22 cellular contexts compared by ENCODE assay signal in genomic region chr5:1304059-1304458, GRCh38. TPM values are rescaled to one million over a fixed set of nuclear protein-coding genes. Genes with fewer than 3 reads are reported as not detected.
DNase-seq lines count a peak whose midpoint lies in the region; ATAC-seq and FAIRE-seq lines count a peak whose summit lies in the region.
"Had no signal": no experiment of that assay in that cellular context is flagged by ENCODE, and none has a peak within 500 bp of the region (broad histone marks: within the 10 kb centered on the region; RNA-seq: fewer than 3 reads in every experiment).

No MANE protein-coding gene starts in this region.

- POLR2A ChIA-PET in naive thymus-derived CD4-positive, alpha-beta T cell (lab: Charles Lee) = interaction anchor here (0.5 to 2.0 kb wide), 3 partner anchors 8 to 12 kb away, joined by 3 to 7 read pairs (median 5); no protein-coding TSS in a partner anchor

- DNase-seq in HTR-8/SVneo (ENCODE audit: insufficient read length, low spot score) (no peak), NOMO-1 treated with DMSO at 0.1 percent for 48 hours (lab: John Stamatoyannopoulos, UW; ENCODE audit: unreplicated experiment) (peak; percentile 77), SIG-M5 treated with dmso at 0.1 percent for 504 hours (lab: John Stamatoyannopoulos, UW; ENCODE audit: unreplicated experiment) (peak; percentile 70)
- DNase-seq in naive thymus-derived CD4-positive, alpha-beta T cell = no peak
- DNase-seq in activated naive CD8-positive, alpha-beta T cell treated with anti-CD3 and anti-CD28 coated beads for 36 hours = no peak
- DNase-seq: Caco-2; CD8-positive, alpha-beta T cell; DND-41; Karpas-422; NCI-H1417; NCI-H1694; NCI-H2029 treated with DMSO at 0.1 percent for 48 hours; NCI-H2227 treated with DMSO at 0.1 percent for 48 hours; NCI-H526 treated with DMSO at 0.1 percent for 48 hours; PC-9 had no signal

- peaks cover 14 to 70% (median 37%) of the 10 kb centered on the region in 11 experiments for H3K9me3 ChIP-seq in BLaER1 treated with 17β-estradiol and CSF1 and Interleukin-3, amounts not matched to agents 10 nM and 100 nM (replicated peaks in 1 of 11)
- H3K9me3 ChIP-seq in naive thymus-derived CD4-positive, alpha-beta T cell (ENCODE audit: control insufficient read depth in 2 of 3, low read length in 3 of 3) = no peaks in the 10 kb centered on the region

- peaks cover 4 to 24% (median 18%) of the 10 kb centered on the region in 10 experiments; a peak in 17 of 20 replicates for H3K4me1 ChIP-seq in BLaER1 treated with 17β-estradiol and CSF1 and Interleukin-3, amounts not matched to agents 10 nM and 100 nM
- H3K4me1 ChIP-seq in naive thymus-derived CD4-positive, alpha-beta T cell (ENCODE audit: control insufficient read depth in 2 of 2, insufficient read depth in 2 of 2, low read length in 2 of 2) = no peaks in the 10 kb centered on the region
- H3K4me1 ChIP-seq: Caco-2 had no signal

- peaks cover 6 to 35% (median 15%) of the 10 kb centered on the region in 7 donors for H3K4me1 Mint-ChIP-seq in naive thymus-derived CD4-positive, alpha-beta T cell
- no peaks in the 10 kb centered on the region for H3K4me1 Mint-ChIP-seq in activated naive CD8-positive, alpha-beta T cell treated with anti-CD3 and anti-CD28 coated beads for 36 hours

- peaks cover 0 to 12% (median 0%) of the 10 kb centered on the region in 11 experiments; a peak in 2 of 22 replicates for H3K27me3 ChIP-seq in BLaER1 treated with 17β-estradiol and CSF1 and Interleukin-3, amounts not matched to agents 10 nM and 100 nM
- H3K27me3 ChIP-seq in naive thymus-derived CD4-positive, alpha-beta T cell (ENCODE audit: control insufficient read depth in 2 of 2, insufficient read depth in 2 of 2, low read length in 2 of 2) = no peaks in the 10 kb centered on the region
- H3K27me3 ChIP-seq: BLaER1 had no signal

- peak overlapping the region in 4 of 9 donors; percentile 15 to 70 (median 46) for H3K27ac Mint-ChIP-seq in naive thymus-derived CD4-positive, alpha-beta T cell
- H3K27ac Mint-ChIP-seq in activated naive CD8-positive, alpha-beta T cell treated with anti-CD3 and anti-CD28 coated beads for 36 hours = no peak overlapping the region
- H3K27ac Mint-ChIP-seq: CD8-positive, alpha-beta T cell had no signal

- H3K9ac ChIP-seq in BLaER1 treated with 17β-estradiol and CSF1 and Interleukin-3, amounts not matched to agents 10 nM and 100 nM = no peak overlapping the region
- H3K9ac ChIP-seq: BLaER1 had no signal

- peak; percentile 9 for FAIRE-seq in HTR-8/SVneo (lab: Jason Lieb, UNC)
- FAIRE-seq: H54, HepG2 had no signal

- H3K36me3 Mint-ChIP-seq in naive thymus-derived CD4-positive, alpha-beta T cell = no peaks in the 10 kb centered on the region
- H3K36me3 Mint-ChIP-seq in activated naive CD8-positive, alpha-beta T cell treated with anti-CD3 and anti-CD28 coated beads for 36 hours = no peaks in the 10 kb centered on the region
- H3K36me3 Mint-ChIP-seq: CD8-positive, alpha-beta T cell had no signal

- no peak overlapping the region for H3K4me3 ChIP-seq in BLaER1 treated with 17β-estradiol and CSF1 and Interleukin-3, amounts not matched to agents 10 nM and 100 nM
- no peak overlapping the region for H3K4me3 ChIP-seq in naive thymus-derived CD4-positive, alpha-beta T cell (ENCODE audit: low read length)
- H3K4me3 ChIP-seq: BLaER1, PC-9 had no signal

- peaks cover 0 to 4% (median 0%) of the 10 kb centered on the region in 11 experiments; a peak in 2 of 22 replicates for H4K20me1 ChIP-seq in BLaER1 treated with 17β-estradiol and CSF1 and Interleukin-3, amounts not matched to agents 10 nM and 100 nM
- H4K20me1 ChIP-seq: BLaER1 had no signal

- peaks cover 0 to 7% (median 0%) of the 10 kb centered on the region in 11 donors for H3K9me3 Mint-ChIP-seq in naive thymus-derived CD4-positive, alpha-beta T cell
- peaks cover 1% of the 10 kb centered on the region for H3K9me3 Mint-ChIP-seq in activated naive CD8-positive, alpha-beta T cell treated with anti-CD3 and anti-CD28 coated beads for 36 hours

- H3K27me3 Mint-ChIP-seq in naive thymus-derived CD4-positive, alpha-beta T cell = peaks cover 0 to 41% (median 0%) of the 10 kb centered on the region in 5 donors
- no peaks in the 10 kb centered on the region for H3K27me3 Mint-ChIP-seq in activated naive CD8-positive, alpha-beta T cell treated with anti-CD3 and anti-CD28 coated beads for 36 hours

- H3K4me3 Mint-ChIP-seq in naive thymus-derived CD4-positive, alpha-beta T cell = no peak overlapping the region
- no peak overlapping the region for H3K4me3 Mint-ChIP-seq in activated naive CD8-positive, alpha-beta T cell treated with anti-CD3 and anti-CD28 coated beads for 36 hours
- H3K4me3 Mint-ChIP-seq: CD8-positive, alpha-beta T cell had no signal

- H3K4me2 ChIP-seq in BLaER1 treated with 17β-estradiol and CSF1 and Interleukin-3, amounts not matched to agents 10 nM and 100 nM = peak overlapping the region in 6 of 11 experiments; percentile 3 to 37 (median 27); a peak in 5 of 22 replicates
- H3K4me2 ChIP-seq: BLaER1, PC-9 had no signal

- ATAC-seq in naive thymus-derived CD4-positive, alpha-beta T cell = no peak
- no peak for ATAC-seq in GM18502 (IDR thresholded peaks at IDR 0.05; ENCODE audit: poor library complexity, unreplicated experiment)
- ATAC-seq: CD8-positive, alpha-beta T cell; HepG2; Right ventricle myocardium inferior had no signal

- peaks cover 0 to 3% (median 0%) of the 10 kb centered on the region in 11 experiments; a peak in 4 of 22 replicates for H3K36me3 ChIP-seq in BLaER1 treated with 17β-estradiol and CSF1 and Interleukin-3, amounts not matched to agents 10 nM and 100 nM
- H3K36me3 ChIP-seq in naive thymus-derived CD4-positive, alpha-beta T cell (ENCODE audit: control insufficient read depth in 2 of 3, insufficient read depth in 3 of 3, low read length in 3 of 3) = no peaks in the 10 kb centered on the region

- CTCF ChIA-PET in naive thymus-derived CD4-positive, alpha-beta T cell (lab: Charles Lee) = no interaction called here

- H3K27ac ChIP-seq in BLaER1 treated with 17β-estradiol and CSF1 and Interleukin-3, amounts not matched to agents 10 nM and 100 nM = no peak overlapping the region
- H3K27ac ChIP-seq in naive thymus-derived CD4-positive, alpha-beta T cell (ENCODE audit: low read depth, low read length) = no peak overlapping the region
- H3K27ac ChIP-seq: BLaER1, PC-9 had no signal

- intact Hi-C loops in naive thymus-derived CD4-positive, alpha-beta T cell (cut with micrococcal nuclease) = no loop called here

RNA-seq across cellular contexts. Expression of gene TERT, which starts 9.2 kb away (rescaled TPM):
- 1 to 10 TPM in 3 of 5 experiments, under 1 TPM in 2; 0.13 to 3.3 (median 1.8) TPM for total RNA-seq in naive thymus-derived CD4-positive, alpha-beta T cell
- polyA plus RNA-seq in naive thymus-derived CD4-positive, alpha-beta T cell = under 1 TPM in 1 of 2 donors, not detected in 1; 0.23 TPM
- total RNA-seq in activated naive CD8-positive, alpha-beta T cell treated with anti-CD3 and anti-CD28 coated beads for 36 hours = 1 to 10 TPM; 6.0 to 6.2 TPM
- total RNA-seq: Right ventricle myocardium inferior, RPMI7951 had no signal

RNA-seq across cellular contexts. Expression of gene CLPTM1L, which starts 40.8 kb away (rescaled TPM):
- total RNA-seq in naive thymus-derived CD4-positive, alpha-beta T cell = 100 to 1,000 TPM in 1 of 5 experiments, 10 to 100 TPM in 4; 64.9 to 104 (median 71.9) TPM
- polyA plus RNA-seq in naive thymus-derived CD4-positive, alpha-beta T cell = 10 to 100 TPM; 27.7 to 49.3 TPM
- total RNA-seq in activated naive CD8-positive, alpha-beta T cell treated with anti-CD3 and anti-CD28 coated beads for 36 hours = 10 to 100 TPM; 90.0 to 91.6 TPM

Comparison
In these comparisons a context has a peak if more than half of its experiments do, and no peak if none do; other contexts are left out.
1. DNase-seq: peak in NOMO-1 treated with DMSO at 0.1 percent for 48 hours (single experiment) and SIG-M5 treated with dmso at 0.1 percent for 504 hours (single experiment); none in HTR-8/SVneo (single experiment), naive thymus-derived CD4-positive, alpha-beta T cell (0 of 9) and activated naive CD8-positive, alpha-beta T cell treated with anti-CD3 and anti-CD28 coated beads for 36 hours (single experiment).